ENCODE assay signal across 15 cellular contexts in the genomic region with DNA sequence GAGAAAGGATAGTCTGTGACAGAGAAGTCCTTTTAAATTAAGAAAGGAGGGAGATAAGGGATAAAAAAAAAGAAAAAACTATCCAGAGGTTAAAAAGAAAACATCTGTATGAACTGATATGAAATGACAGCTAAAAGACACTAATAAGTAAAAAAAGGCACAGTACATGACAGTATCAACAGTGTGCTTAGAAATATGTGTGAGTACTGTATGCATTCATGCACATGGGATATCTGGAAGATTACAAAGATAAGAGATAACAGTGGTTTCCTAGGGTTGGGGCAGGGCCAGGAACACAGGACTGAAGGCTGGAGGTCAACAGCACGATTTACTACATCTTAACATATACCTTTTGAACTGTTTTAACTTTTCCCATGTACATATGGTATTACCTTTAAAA. TPM values are rescaled to one million over a fixed set of nuclear protein-coding genes. Genes with fewer than 3 reads are reported as not detected.
DNase-seq lines count a peak whose midpoint lies in the region; ATAC-seq and TF ChIP-seq lines count a peak whose summit lies in the region.
"Had no signal": no experiment of that assay in that cellular context is flagged by ENCODE, and none has a peak within 500 bp of the region (broad histone marks: within the 10 kb centered on the region; RNA-seq: fewer than 3 reads in every experiment).

No MANE protein-coding gene starts in this region.

- WGBS in testis, 2 donors: 40 to 42% methylated on average over 1 of the region's 1 CpG

- intact Hi-C loops in testis (cut with DNase I; ENCODE audit: low total_unique reads): no loop called here

- no peak for TF ChIP-seq CTCF in fibroblast of villous mesenchyme (IDR thresholded peaks at IDR 0.05; ENCODE audit: insufficient read depth, low read depth, low read length)
- no peak for TF ChIP-seq CTCF in testis (IDR thresholded peaks at IDR 0.05)

- H3K4me3 ChIP-seq in fibroblast of villous mesenchyme (ENCODE audit: low read depth, low read length) (no peak overlapping the region), testis (no peak overlapping the region)
- H3K4me3 ChIP-seq: uterus had no signal

- H3K36me3 Mint-ChIP-seq in activated naive CD4-positive, alpha-beta T cell treated with anti-CD3 and anti-CD28 coated beads, Interleukin-2, amount 50 U/mL, for 24 hours: peaks cover 9% of the 10 kb centered on the region
- H3K36me3 Mint-ChIP-seq in T-cell: peaks cover 16% of the 10 kb centered on the region

- peak overlapping the region; percentile 76 for H3K27ac Mint-ChIP-seq in activated naive CD4-positive, alpha-beta T cell treated with anti-CD3 and anti-CD28 coated beads, Interleukin-2, amount 50 U/mL, for 24 hours
- H3K27ac Mint-ChIP-seq in T-cell: peak overlapping the region; percentile 75 to 78

- ATAC-seq in T-cell (replicated peaks in 1 of 4): no peak
- ATAC-seq: activated CD4-positive, CD25-positive, alpha-beta regulatory T cell treated with anti-CD3 and anti-CD28 coated beads, Interleukin-2, amount 50 U/mL, for 24 hours had no signal

- no peaks in the 10 kb centered on the region for H3K36me3 ChIP-seq in testis (ENCODE audit: low read depth, missing control alignments)
- H3K36me3 ChIP-seq: uterus had no signal

- H3K27me3 ChIP-seq in testis: no peaks in the 10 kb centered on the region
- H3K27me3 ChIP-seq: brain microvascular endothelial cell, uterus had no signal

- H3K9me3 ChIP-seq in testis: no peaks in the 10 kb centered on the region
- H3K9me3 ChIP-seq: uterus had no signal

- TF ChIP-seq POLR2A in testis (IDR thresholded peaks at IDR 0.05): no peak

- H3K4me1 ChIP-seq in testis: peaks cover 69% of the 10 kb centered on the region

- CTCF ChIA-PET in T-cell (lab: Charles Lee): interaction anchor here (0.5 to 3.8 kb wide), 9 partner anchors 10 to 114 kb away, joined by 3 to 28 read pairs (median 4); a partner anchor contains a TSS

- peak overlapping the region; percentile 46 for H3K4me3 Mint-ChIP-seq in activated naive CD4-positive, alpha-beta T cell treated with anti-CD3 and anti-CD28 coated beads, Interleukin-2, amount 50 U/mL, for 24 hours
- H3K4me3 Mint-ChIP-seq in T-cell: peak overlapping the region; percentile 66 to 89 (median 68)

- no peaks in the 10 kb centered on the region for H3K27me3 Mint-ChIP-seq in activated naive CD4-positive, alpha-beta T cell treated with anti-CD3 and anti-CD28 coated beads, Interleukin-2, amount 50 U/mL, for 24 hours
- H3K27me3 Mint-ChIP-seq in T-cell: no peaks in the 10 kb centered on the region

- peaks cover 81% of the 10 kb centered on the region for H3K4me1 Mint-ChIP-seq in activated naive CD4-positive, alpha-beta T cell treated with anti-CD3 and anti-CD28 coated beads, Interleukin-2, amount 50 U/mL, for 24 hours
- peaks cover 80 to 86% (median 82%) of the 10 kb centered on the region in 3 donors for H3K4me1 Mint-ChIP-seq in T-cell

- H3K27ac ChIP-seq in testis: peak overlapping the region; percentile 7 to 51
- H3K27ac ChIP-seq: brain microvascular endothelial cell, C4-2B, RWPE1, uterus had no signal

- POLR2A ChIA-PET in T-cell (lab: Charles Lee): interaction anchor here in 1 of 2 donors (1.1 to 1.3 kb wide), 3 partner anchors 9 to 16 kb away, joined by 4 read pairs; no protein-coding TSS in a partner anchor

- DNase-seq in activated naive CD4-positive, alpha-beta T cell (lab: John Stamatoyannopoulos, UW): no peak
- DNase-seq in T-cell (no peak), fibroblast of villous mesenchyme (ENCODE audit: low read depth) (peak; percentile 43), testis (no peak), NCI-H446 treated with DMSO at 0.1 percent for 48 hours (lab: John Stamatoyannopoulos, UW) (no peak), NCI-H345 (lab: John Stamatoyannopoulos, UW) (no peak), cerebellar cortex (ENCODE audit: low spot score) (no peak)
- DNase-seq: brain microvascular endothelial cell, islet precursor cell, posterior cingulate gyrus, uterus had no signal

- H3K9me3 Mint-ChIP-seq in activated naive CD4-positive, alpha-beta T cell treated with anti-CD3 and anti-CD28 coated beads, Interleukin-2, amount 50 U/mL, for 24 hours: no peaks in the 10 kb centered on the region
- H3K9me3 Mint-ChIP-seq in T-cell: no peaks in the 10 kb centered on the region

RNA-seq across cellular contexts. Expression of a gene that starts 13.3 kb away (rescaled TPM):
- total RNA-seq in T-cell (100 to 1,000 TPM; 187 to 341 (median 224) TPM), fibroblast of villous mesenchyme (388 and 503 TPM in 2 replicates), testis (100 to 1,000 TPM; 137 to 189 TPM)
- 305 TPM for polyA plus RNA-seq in testis (ENCODE audit: insufficient read depth, low read depth, low replicate concordance)
